Comparison of ENCODE assay signal across 7 cellular contexts in genomic region chr15:52139599-52140462, GRCh38. TPM values are rescaled to one million over a fixed set of nuclear protein-coding genes. Genes with fewer than 3 reads are reported as not detected.
DNase-seq lines count a peak whose midpoint lies in the region; ATAC-seq and TF ChIP-seq lines count a peak whose summit lies in the region.

No MANE protein-coding gene starts in this region.

- TF ChIP-seq EP300 in suprapubic skin (IDR thresholded peaks at IDR 0.05), result no peak

- no peak overlapping the region for H2BK12ac ChIP-seq in neuronal stem cell (ENCODE audit: low read length)

- H3K4me3 ChIP-seq in fibroblast of lung (replicated peaks in 1 of 4; ENCODE audit: control extremely low read depth in 1 of 4, insufficient read depth in 1 of 4, low read depth in 3 of 4, low read length in 4 of 4), result no peak overlapping the region
- no peak overlapping the region for H3K4me3 ChIP-seq in neuronal stem cell (ENCODE audit: low read length in 2 of 2)
- H3K4me3 ChIP-seq in suprapubic skin, result no peak overlapping the region

- peak overlapping the region; percentile 80 for H2AK5ac ChIP-seq in neuronal stem cell (ENCODE audit: low read depth, low read length)

- H3K79me1 ChIP-seq in neuronal stem cell (ENCODE audit: low read depth, low read length), result no peaks in the 10 kb centered on the region

- H2AFZ ChIP-seq in fibroblast of lung (ENCODE audit: low read length) (peak overlapping the region; percentile 3), neuronal stem cell (ENCODE audit: low read length) (peak overlapping the region; percentile 47)

- no peak overlapping the region for H3K4ac ChIP-seq in neuronal stem cell (ENCODE audit: low read length)

- ATAC-seq in HG03095 (IDR thresholded peaks at IDR 0.05; ENCODE audit: unreplicated experiment), result peak; percentile 53
- ATAC-seq in activated T-cell treated with anti-CD3 and anti-CD28 coated beads, Interleukin-2, amount 50 U/mL, for 4 hours, result peak in 1 of 2 donors; percentile 60

- DNase-seq in GM04504 (ENCODE audit: low read depth) (peak; percentile 55), fibroblast of lung (ENCODE audit: low read depth in 2 of 2) (peak; percentile 55 to 77), neuronal stem cell (ENCODE audit: low spot score) (peak; percentile 65), suprapubic skin (ENCODE audit: low spot score in 2 of 2) (peak; percentile 84 to 85)
- DNase-seq in activated T-cell treated with anti-CD3 and anti-CD28 coated beads, Interleukin-2, amount 50 U/mL, for 4 hours, result peak; percentile 55

- peak overlapping the region; percentile 14 for H4K91ac ChIP-seq in neuronal stem cell (ENCODE audit: low read depth, low read length, poor library complexity)

- peak; percentile 78 to 85 for TF ChIP-seq CTCF in fibroblast of lung (conservative IDR thresholded peaks at IDR 0.05 in 1 of 2, IDR thresholded peaks at IDR 0.05 in 1 of 2; ENCODE audit: low read depth in 1 of 2, low read length in 2 of 2)
- TF ChIP-seq CTCF in suprapubic skin (IDR thresholded peaks at IDR 0.05), result peak; percentile 67 to 70

- H3K14ac ChIP-seq in neuronal stem cell (ENCODE audit: low read length), result no peak overlapping the region

- H3K4me2 ChIP-seq in fibroblast of lung (ENCODE audit: extremely low read depth, insufficient read depth, low read length), result no peak overlapping the region
- H3K4me2 ChIP-seq in neuronal stem cell (ENCODE audit: insufficient read depth, low read length, poor library complexity, severe bottlenecking), result no peak overlapping the region

- no peak overlapping the region for H3K4me3 Mint-ChIP-seq in activated T-cell treated with anti-CD3 and anti-CD28 coated beads, Interleukin-2, amount 50 U/mL, for 4 hours

- WGBS in neuronal stem cell (ENCODE audit: extremely low coverage in 2 of 2, insufficient read length in 2 of 2, insufficient replicate concordance in 1 of 2), 2 donors, result no CpG with 5 or more reads among the region's 17 CpGs
- 69% methylated on average over 17 of the region's 17 CpGs for WGBS in suprapubic skin

- H4K20me1 ChIP-seq in fibroblast of lung (ENCODE audit: control insufficient read depth, extremely low read depth, insufficient read depth, low read length), result no peaks in the 10 kb centered on the region

- TF ChIP-seq POLR2A in suprapubic skin (IDR thresholded peaks at IDR 0.05), result no peak

- H2BK5ac ChIP-seq in neuronal stem cell (ENCODE audit: low read length), result no peak overlapping the region

- H3K18ac ChIP-seq in neuronal stem cell (ENCODE audit: low read length), result peak overlapping the region; percentile 73

- no peaks in the 10 kb centered on the region for H3K27me3 ChIP-seq in fibroblast of lung (ENCODE audit: control insufficient read depth, insufficient read depth, low read length)
- no peaks in the 10 kb centered on the region for H3K27me3 ChIP-seq in neuronal stem cell (ENCODE audit: control insufficient read depth in 3 of 3, insufficient read depth in 3 of 3, low read depth in 1 of 3, low read length in 3 of 3)
- no peaks in the 10 kb centered on the region for H3K27me3 ChIP-seq in suprapubic skin

- peaks cover 23% of the 10 kb centered on the region for H3K36me3 Mint-ChIP-seq in activated T-cell treated with anti-CD3 and anti-CD28 coated beads, Interleukin-2, amount 50 U/mL, for 4 hours (ENCODE audit: insufficient read depth)

- peak overlapping the region; percentile 16 for H3K23ac ChIP-seq in neuronal stem cell (ENCODE audit: low read depth, low read length, poor library complexity)

- H3K9ac ChIP-seq in fibroblast of lung (ENCODE audit: insufficient read depth, low read length) (no peak overlapping the region), neuronal stem cell (ENCODE audit: low read depth, low read length, poor library complexity) (peak overlapping the region; percentile 46)

- H2BK15ac ChIP-seq in neuronal stem cell (ENCODE audit: low read length), result no peak overlapping the region

- H4K8ac ChIP-seq in neuronal stem cell (ENCODE audit: low read depth, low read length), result peak overlapping the region; percentile 66

- H3K27ac ChIP-seq in fibroblast of lung (ENCODE audit: insufficient read depth, low read length) (no peak overlapping the region), neuronal stem cell (replicated peaks; ENCODE audit: low read length) (peak overlapping the region; percentile 20), suprapubic skin (no peak overlapping the region)

- H3K9me3 Mint-ChIP-seq in activated T-cell treated with anti-CD3 and anti-CD28 coated beads, Interleukin-2, amount 50 U/mL, for 4 hours, result no peaks in the 10 kb centered on the region

- H3K4me1 Mint-ChIP-seq in activated T-cell treated with anti-CD3 and anti-CD28 coated beads, Interleukin-2, amount 50 U/mL, for 4 hours (ENCODE audit: low read depth), result peaks cover 20% of the 10 kb centered on the region

- no peaks in the 10 kb centered on the region for H3K27me3 Mint-ChIP-seq in activated T-cell treated with anti-CD3 and anti-CD28 coated beads, Interleukin-2, amount 50 U/mL, for 4 hours (ENCODE audit: low read depth)

- no peaks in the 10 kb centered on the region for H3K79me2 ChIP-seq in fibroblast of lung (ENCODE audit: control insufficient read depth, insufficient read depth, low read length)

- H3K9me3 ChIP-seq in fibroblast of lung (ENCODE audit: control insufficient read depth, insufficient read depth, low read depth, low read length), result no peaks in the 10 kb centered on the region
- H3K9me3 ChIP-seq in neuronal stem cell (replicated peaks in 1 of 2; ENCODE audit: control insufficient read depth in 2 of 2, insufficient read depth in 1 of 2, low read depth in 1 of 2, low read length in 2 of 2), result no peaks in the 10 kb centered on the region
- no peaks in the 10 kb centered on the region for H3K9me3 ChIP-seq in suprapubic skin

- no peak overlapping the region for H2BK120ac ChIP-seq in neuronal stem cell (ENCODE audit: low read depth, low read length)

- H3K4me1 ChIP-seq in fibroblast of lung (ENCODE audit: control insufficient read depth, extremely low read depth, insufficient read depth, low read length), result peaks cover 14% of the 10 kb centered on the region
- H3K4me1 ChIP-seq in neuronal stem cell (ENCODE audit: control insufficient read depth in 2 of 2, insufficient read depth in 1 of 2, low read depth in 1 of 2, low read length in 2 of 2), result peaks cover 3% of the 10 kb centered on the region in 2 donors
- peaks cover 13% of the 10 kb centered on the region for H3K4me1 ChIP-seq in suprapubic skin

- no peaks in the 10 kb centered on the region for H3K36me3 ChIP-seq in fibroblast of lung (ENCODE audit: control insufficient read depth, insufficient read depth, low read length)
- peaks cover 11 to 14% of the 10 kb centered on the region in 2 donors for H3K36me3 ChIP-seq in neuronal stem cell (replicated peaks in 1 of 2; ENCODE audit: control insufficient read depth in 2 of 2, insufficient read depth in 2 of 2, low read length in 2 of 2)
- H3K36me3 ChIP-seq in suprapubic skin, result peaks cover 7% of the 10 kb centered on the region

TF ChIP-seq in PFSK-1, 5 proteins besides CTCF, POLR2A, EP300 and RAD21 (continues in another document):
- TF ChIP-seq TAF1 (IDR thresholded peaks at IDR 0.05; ENCODE audit: borderline replicate concordance, insufficient read depth, low read length) (no peak), SIN3A (IDR thresholded peaks at IDR 0.05; ENCODE audit: borderline replicate concordance, insufficient read depth, low read length) (no peak), FOXP2 (optimal IDR thresholded peaks at IDR 0.05; ENCODE audit: borderline replicate concordance, extremely low read depth, extremely low read length, insufficient read depth) (peak; percentile 63), REST (IDR thresholded peaks at IDR 0.05; ENCODE audit: insufficient read depth in 1 of 2, low read depth in 2 of 2, low read length in 2 of 2) (no peak)

RNA-seq across cellular contexts. Expression of gene BCL2L10, which starts 27.3 kb away (rescaled TPM):
- not detected for polyA plus RNA-seq in PFSK-1 (2012; ENCODE audit: insufficient read length, low read depth)
- total RNA-seq in activated T-cell treated with anti-CD3 and anti-CD28 coated beads, Interleukin-2, amount 50 U/mL, for 4 hours, result under 1 TPM in 2 of 3 donors, not detected in 1; 0.16 to 0.23 TPM
- total RNA-seq in fibroblast of lung (under 0.01 and 0.17 TPM in 2 replicates), suprapubic skin (10 to 100 TPM in 3 of 4 donors, 1 to 10 TPM in 1; 9.3 to 18.1 (median 15.1) TPM)
- polyA plus RNA-seq in fibroblast of lung, result not detected in 2 replicates
- not detected in 2 replicates for polyA plus RNA-seq in fibroblast of lung (2012)
- polyA minus RNA-seq in fibroblast of lung (ENCODE audit: low replicate concordance), result not detected in 2 replicates
- 0.06 TPM for polyA plus RNA-seq in neuronal stem cell (2013, experiment 1 of 2)
- polyA plus RNA-seq in neuronal stem cell (2013, experiment 2 of 2), result 0.07 TPM

RNA-seq across cellular contexts. Expression of gene GNB5, which starts 51.4 kb away (rescaled TPM):
- 61.3 TPM for polyA plus RNA-seq in PFSK-1 (2012; ENCODE audit: insufficient read length, low read depth)
- total RNA-seq in activated T-cell treated with anti-CD3 and anti-CD28 coated beads, Interleukin-2, amount 50 U/mL, for 4 hours, result 10 to 100 TPM in 1 of 3 donors, 1 to 10 TPM in 2; 9.0 to 12.8 (median 10.0) TPM
- total RNA-seq in fibroblast of lung (40.3 and 52.2 TPM in 2 replicates), suprapubic skin (10 to 100 TPM; 17.1 to 30.8 (median 24.9) TPM)
- polyA plus RNA-seq in fibroblast of lung, result 27.4 and 44.0 TPM in 2 replicates
- polyA plus RNA-seq in fibroblast of lung (2012), result 25.8 and 33.4 TPM in 2 replicates
- 14.9 and 20.5 TPM in 2 replicates for polyA minus RNA-seq in fibroblast of lung (ENCODE audit: low replicate concordance)
- 20.4 TPM for polyA plus RNA-seq in neuronal stem cell (2013, experiment 1 of 2)
- polyA plus RNA-seq in neuronal stem cell (2013, experiment 2 of 2), result 20.0 TPM
